1 cellular context compared by ENCODE assay signal in the genomic region with DNA sequence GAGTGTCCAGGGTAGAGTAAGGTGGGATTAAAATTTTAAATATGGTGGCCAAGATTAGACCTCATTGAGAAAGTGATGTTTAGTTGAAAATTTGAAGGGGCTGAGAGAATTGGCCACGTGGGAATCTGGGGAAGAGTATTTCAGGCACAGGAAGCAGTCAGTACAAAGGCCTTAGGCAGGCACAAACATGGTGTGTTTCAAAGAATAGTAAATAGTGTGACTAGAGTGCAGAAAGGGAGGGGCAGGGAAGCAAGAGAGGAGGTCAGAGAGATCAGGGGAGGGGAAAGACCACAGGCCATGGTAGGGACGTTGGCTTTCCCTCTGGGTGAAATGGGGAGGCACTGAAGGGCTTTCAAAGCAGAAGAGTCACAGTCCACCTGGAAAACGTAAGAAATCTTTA.
TF ChIP-seq lines count a peak whose summit lies in the region.

No MANE protein-coding gene starts in this region.

TF ChIP-seq in HepG2, 621 proteins besides CTCF, POLR2A, EP300 and RAD21 (continued from another document and continues in another):
- TF ChIP-seq, protein P1, sequence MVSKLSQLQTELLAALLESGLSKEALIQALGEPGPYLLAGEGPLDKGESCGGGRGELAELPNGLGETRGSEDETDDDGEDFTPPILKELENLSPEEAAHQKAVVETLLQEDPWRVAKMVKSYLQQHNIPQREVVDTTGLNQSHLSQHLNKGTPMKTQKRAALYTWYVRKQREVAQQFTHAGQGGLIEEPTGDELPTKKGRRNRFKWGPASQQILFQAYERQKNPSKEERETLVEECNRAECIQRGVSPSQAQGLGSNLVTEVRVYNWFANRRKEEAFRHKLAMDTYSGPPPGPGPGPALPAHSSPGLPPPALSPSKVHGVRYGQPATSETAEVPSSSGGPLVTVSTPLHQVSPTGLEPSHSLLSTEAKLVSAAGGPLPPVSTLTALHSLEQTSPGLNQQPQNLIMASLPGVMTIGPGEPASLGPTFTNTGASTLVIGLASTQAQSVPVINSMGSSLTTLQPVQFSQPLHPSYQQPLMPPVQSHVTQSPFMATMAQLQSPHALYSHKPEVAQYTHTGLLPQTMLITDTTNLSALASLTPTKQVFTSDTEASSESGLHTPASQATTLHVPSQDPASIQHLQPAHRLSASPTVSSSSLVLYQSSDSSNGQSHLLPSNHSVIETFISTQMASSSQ (IDR thresholded peaks at IDR 0.05; ENCODE audit: low read depth), result peak; percentile 43; the same call in 1 of the 2 replicates
- TF ChIP-seq, protein P1 (CRISPR knock-in tag; IDR thresholded peaks at IDR 0.05; ENCODE audit: borderline replicate concordance), result no peak; the same call in 1 of the 2 replicates
- peak; percentile 32; the same call in 1 of the 2 replicates for TF ChIP-seq PITX1 (CRISPR knock-in tag; IDR thresholded peaks at IDR 0.05)
- TF ChIP-seq ZNF644 (CRISPR knock-in tag; IDR thresholded peaks at IDR 0.05; ENCODE audit: low read depth), result 0 out of 2 replicates have a peak, but pooled peaks have one; percentile 37
- TF ChIP-seq, protein P2, sequence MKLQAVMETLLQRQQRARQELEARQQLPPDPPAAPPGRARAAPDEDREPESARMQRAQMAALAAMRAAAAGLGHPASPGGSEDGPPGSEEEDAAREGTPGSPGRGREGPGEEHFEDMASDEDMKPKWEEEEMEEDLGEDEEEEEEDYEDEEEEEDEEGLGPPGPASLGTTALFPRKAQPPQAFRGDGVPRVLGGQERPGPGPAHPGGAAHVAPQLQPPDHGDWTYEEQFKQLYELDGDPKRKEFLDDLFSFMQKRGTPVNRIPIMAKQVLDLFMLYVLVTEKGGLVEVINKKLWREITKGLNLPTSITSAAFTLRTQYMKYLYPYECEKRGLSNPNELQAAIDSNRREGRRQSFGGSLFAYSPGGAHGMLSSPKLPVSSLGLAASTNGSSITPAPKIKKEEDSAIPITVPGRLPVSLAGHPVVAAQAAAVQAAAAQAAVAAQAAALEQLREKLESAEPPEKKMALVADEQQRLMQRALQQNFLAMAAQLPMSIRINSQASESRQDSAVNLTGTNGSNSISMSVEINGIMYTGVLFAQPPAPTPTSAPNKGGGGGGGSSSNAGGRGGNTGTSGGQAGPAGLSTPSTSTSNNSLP (IDR thresholded peaks at IDR 0.05; ENCODE audit: low read depth, low read length), result no peak
- no peak for TF ChIP-seq HNF4G (IDR thresholded peaks at IDR 0.05; ENCODE audit: borderline replicate concordance, low read depth, low read length)
- TF ChIP-seq HNF4G (CRISPR knock-in tag; IDR thresholded peaks at IDR 0.05; ENCODE audit: borderline replicate concordance, low read depth), result no peak; the same call in 1 of the 2 replicates
- TF ChIP-seq BCL6 (CRISPR knock-in tag; IDR thresholded peaks at IDR 0.05), result peak; percentile 100
- TF ChIP-seq, protein P3, sequence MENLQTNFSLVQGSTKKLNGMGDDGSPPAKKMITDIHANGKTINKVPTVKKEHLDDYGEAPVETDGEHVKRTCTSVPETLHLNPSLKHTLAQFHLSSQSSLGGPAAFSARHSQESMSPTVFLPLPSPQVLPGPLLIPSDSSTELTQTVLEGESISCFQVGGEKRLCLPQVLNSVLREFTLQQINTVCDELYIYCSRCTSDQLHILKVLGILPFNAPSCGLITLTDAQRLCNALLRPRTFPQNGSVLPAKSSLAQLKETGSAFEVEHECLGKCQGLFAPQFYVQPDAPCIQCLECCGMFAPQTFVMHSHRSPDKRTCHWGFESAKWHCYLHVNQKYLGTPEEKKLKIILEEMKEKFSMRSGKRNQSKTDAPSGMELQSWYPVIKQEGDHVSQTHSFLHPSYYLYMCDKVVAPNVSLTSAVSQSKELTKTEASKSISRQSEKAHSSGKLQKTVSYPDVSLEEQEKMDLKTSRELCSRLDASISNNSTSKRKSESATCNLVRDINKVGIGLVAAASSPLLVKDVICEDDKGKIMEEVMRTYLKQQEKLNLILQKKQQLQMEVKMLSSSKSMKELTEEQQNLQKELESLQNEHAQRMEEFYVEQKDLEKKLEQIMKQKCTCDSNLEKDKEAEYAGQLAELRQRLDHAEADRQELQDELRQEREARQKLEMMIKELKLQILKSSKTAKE (CRISPR knock-in tag; IDR thresholded peaks at IDR 0.05; ENCODE audit: borderline replicate concordance), result peak; percentile 77; the same call in 1 of the 2 replicates
- TF ChIP-seq ZKSCAN8 (CRISPR knock-in tag; IDR thresholded peaks at IDR 0.05; ENCODE audit: borderline replicate concordance), result 0 out of 2 replicates have a peak, but pooled peaks have one; percentile 35
- no peak for TF ChIP-seq HOXA5 (CRISPR knock-in tag; IDR thresholded peaks at IDR 0.05)
- TF ChIP-seq, protein P4, sequence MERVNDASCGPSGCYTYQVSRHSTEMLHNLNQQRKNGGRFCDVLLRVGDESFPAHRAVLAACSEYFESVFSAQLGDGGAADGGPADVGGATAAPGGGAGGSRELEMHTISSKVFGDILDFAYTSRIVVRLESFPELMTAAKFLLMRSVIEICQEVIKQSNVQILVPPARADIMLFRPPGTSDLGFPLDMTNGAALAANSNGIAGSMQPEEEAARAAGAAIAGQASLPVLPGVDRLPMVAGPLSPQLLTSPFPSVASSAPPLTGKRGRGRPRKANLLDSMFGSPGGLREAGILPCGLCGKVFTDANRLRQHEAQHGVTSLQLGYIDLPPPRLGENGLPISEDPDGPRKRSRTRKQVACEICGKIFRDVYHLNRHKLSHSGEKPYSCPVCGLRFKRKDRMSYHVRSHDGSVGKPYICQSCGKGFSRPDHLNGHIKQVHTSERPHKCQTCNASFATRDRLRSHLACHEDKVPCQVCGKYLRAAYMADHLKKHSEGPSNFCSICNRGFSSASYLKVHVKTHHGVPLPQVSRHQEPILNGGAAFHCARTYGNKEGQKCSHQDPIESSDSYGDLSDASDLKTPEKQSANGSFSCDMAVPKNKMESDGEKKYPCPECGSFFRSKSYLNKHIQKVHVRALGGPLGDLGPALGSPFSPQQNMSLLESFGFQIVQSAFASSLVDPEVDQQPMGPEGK (CRISPR knock-in tag; IDR thresholded peaks at IDR 0.05), result peak; percentile 33; the same call in 1 of the 2 replicates
- TF ChIP-seq NFATC3 (CRISPR knock-in tag; IDR thresholded peaks at IDR 0.05), result no peak
- TF ChIP-seq CBX1 (IDR thresholded peaks at IDR 0.05; ENCODE audit: low read depth), result no peak
- TF ChIP-seq, protein P5, sequence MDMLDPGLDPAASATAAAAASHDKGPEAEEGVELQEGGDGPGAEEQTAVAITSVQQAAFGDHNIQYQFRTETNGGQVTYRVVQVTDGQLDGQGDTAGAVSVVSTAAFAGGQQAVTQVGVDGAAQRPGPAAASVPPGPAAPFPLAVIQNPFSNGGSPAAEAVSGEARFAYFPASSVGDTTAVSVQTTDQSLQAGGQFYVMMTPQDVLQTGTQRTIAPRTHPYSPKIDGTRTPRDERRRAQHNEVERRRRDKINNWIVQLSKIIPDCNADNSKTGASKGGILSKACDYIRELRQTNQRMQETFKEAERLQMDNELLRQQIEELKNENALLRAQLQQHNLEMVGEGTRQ (IDR thresholded peaks at IDR 0.05; ENCODE audit: low read depth, low read length), result no peak
- TF ChIP-seq, protein P5 (CRISPR knock-in tag; IDR thresholded peaks at IDR 0.05; ENCODE audit: borderline replicate concordance), result no peak
- TF ChIP-seq, protein P6, sequence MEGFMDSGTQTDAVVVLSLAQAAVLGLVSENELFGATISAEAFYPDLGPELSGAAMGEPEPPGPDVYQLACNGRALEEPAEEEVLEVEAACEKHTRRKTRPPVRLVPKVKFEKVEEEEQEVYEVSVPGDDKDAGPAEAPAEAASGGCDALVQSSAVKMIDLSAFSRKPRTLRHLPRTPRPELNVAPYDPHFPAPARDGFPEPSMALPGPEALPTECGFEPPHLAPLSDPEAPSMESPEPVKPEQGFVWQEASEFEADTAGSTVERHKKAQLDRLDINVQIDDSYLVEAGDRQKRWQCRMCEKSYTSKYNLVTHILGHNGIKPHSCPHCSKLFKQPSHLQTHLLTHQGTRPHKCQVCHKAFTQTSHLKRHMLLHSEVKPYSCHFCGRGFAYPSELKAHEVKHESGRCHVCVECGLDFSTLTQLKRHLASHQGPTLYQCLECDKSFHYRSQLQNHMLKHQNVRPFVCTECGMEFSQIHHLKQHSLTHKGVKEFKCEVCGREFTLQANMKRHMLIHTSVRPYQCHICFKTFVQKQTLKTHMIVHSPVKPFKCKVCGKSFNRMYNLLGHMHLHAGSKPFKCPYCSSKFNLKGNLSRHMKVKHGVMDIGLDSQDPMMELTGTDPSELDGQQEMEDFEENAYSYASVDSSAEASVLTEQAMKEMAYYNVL (CRISPR knock-in tag; IDR thresholded peaks at IDR 0.05; ENCODE audit: borderline replicate concordance), result 0 out of 2 replicates have a peak, but pooled peaks have one; percentile 51
- TF ChIP-seq MAFF (IDR thresholded peaks at IDR 0.05; ENCODE audit: low read depth, low read length), result peak; percentile 27; the same call in 1 of the 2 replicates
- TF ChIP-seq RARA (CRISPR knock-in tag; IDR thresholded peaks at IDR 0.05), result peak; percentile 94
- peak; percentile 68; the same call in 1 of the 2 replicates for TF ChIP-seq FOXK1 (CRISPR knock-in tag; IDR thresholded peaks at IDR 0.05; ENCODE audit: borderline replicate concordance, low read depth)
- TF ChIP-seq ZNF138 (CRISPR knock-in tag; IDR thresholded peaks at IDR 0.05; ENCODE audit: low read depth), result no peak
- no peak for TF ChIP-seq MBD4 (IDR thresholded peaks at IDR 0.05; ENCODE audit: borderline replicate concordance, low read length)
- peak; percentile 39; the same call in 1 of the 2 replicates for TF ChIP-seq SALL1 (CRISPR knock-in tag; IDR thresholded peaks at IDR 0.05)
- TF ChIP-seq ZNF331 (CRISPR knock-in tag; IDR thresholded peaks at IDR 0.05), result no peak
- TF ChIP-seq KAT8 (CRISPR knock-in tag; IDR thresholded peaks at IDR 0.05), result no peak
- TF ChIP-seq ZNF788 (CRISPR knock-in tag; IDR thresholded peaks at IDR 0.05; ENCODE audit: borderline replicate concordance), result no peak
- no peak for TF ChIP-seq AKAP8 (CRISPR knock-in tag; IDR thresholded peaks at IDR 0.05)
- TF ChIP-seq NR2F1 (CRISPR knock-in tag; IDR thresholded peaks at IDR 0.05), result peak; percentile 28 to 65; a peak in 3 of 4 replicates
- TF ChIP-seq, protein P7, sequence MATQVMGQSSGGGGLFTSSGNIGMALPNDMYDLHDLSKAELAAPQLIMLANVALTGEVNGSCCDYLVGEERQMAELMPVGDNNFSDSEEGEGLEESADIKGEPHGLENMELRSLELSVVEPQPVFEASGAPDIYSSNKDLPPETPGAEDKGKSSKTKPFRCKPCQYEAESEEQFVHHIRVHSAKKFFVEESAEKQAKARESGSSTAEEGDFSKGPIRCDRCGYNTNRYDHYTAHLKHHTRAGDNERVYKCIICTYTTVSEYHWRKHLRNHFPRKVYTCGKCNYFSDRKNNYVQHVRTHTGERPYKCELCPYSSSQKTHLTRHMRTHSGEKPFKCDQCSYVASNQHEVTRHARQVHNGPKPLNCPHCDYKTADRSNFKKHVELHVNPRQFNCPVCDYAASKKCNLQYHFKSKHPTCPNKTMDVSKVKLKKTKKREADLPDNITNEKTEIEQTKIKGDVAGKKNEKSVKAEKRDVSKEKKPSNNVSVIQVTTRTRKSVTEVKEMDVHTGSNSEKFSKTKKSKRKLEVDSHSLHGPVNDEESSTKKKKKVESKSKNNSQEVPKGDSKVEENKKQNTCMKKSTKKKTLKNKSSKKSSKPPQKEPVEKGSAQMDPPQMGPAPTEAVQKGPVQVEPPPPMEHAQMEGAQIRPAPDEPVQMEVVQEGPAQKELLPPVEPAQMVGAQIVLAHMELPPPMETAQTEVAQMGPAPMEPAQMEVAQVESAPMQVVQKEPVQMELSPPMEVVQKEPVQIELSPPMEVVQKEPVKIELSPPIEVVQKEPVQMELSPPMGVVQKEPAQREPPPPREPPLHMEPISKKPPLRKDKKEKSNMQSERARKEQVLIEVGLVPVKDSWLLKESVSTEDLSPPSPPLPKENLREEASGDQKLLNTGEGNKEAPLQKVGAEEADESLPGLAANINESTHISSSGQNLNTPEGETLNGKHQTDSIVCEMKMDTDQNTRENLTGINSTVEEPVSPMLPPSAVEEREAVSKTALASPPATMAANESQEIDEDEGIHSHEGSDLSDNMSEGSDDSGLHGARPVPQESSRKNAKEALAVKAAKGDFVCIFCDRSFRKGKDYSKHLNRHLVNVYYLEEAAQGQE (IDR thresholded peaks at IDR 0.05; ENCODE audit: borderline replicate concordance in 1 of 2, low read depth in 1 of 2, low read length in 2 of 2), result peak in 1 of 2 experiments; percentile 33; a peak in 1 of 4 replicates
- peak; percentile 61 for TF ChIP-seq SP5 (CRISPR knock-in tag; IDR thresholded peaks at IDR 0.05; ENCODE audit: borderline replicate concordance, low read depth)
- TF ChIP-seq ZNF430 (CRISPR knock-in tag; IDR thresholded peaks at IDR 0.05), result no peak
- peak; percentile 35; the same call in 1 of the 2 replicates for TF ChIP-seq NR2F6 (IDR thresholded peaks at IDR 0.05)
- peak; percentile 74 for TF ChIP-seq NR2F6 (CRISPR knock-in tag; IDR thresholded peaks at IDR 0.05)
- no peak for TF ChIP-seq MEIS2 (CRISPR knock-in tag; IDR thresholded peaks at IDR 0.05)
- TF ChIP-seq, protein P8, sequence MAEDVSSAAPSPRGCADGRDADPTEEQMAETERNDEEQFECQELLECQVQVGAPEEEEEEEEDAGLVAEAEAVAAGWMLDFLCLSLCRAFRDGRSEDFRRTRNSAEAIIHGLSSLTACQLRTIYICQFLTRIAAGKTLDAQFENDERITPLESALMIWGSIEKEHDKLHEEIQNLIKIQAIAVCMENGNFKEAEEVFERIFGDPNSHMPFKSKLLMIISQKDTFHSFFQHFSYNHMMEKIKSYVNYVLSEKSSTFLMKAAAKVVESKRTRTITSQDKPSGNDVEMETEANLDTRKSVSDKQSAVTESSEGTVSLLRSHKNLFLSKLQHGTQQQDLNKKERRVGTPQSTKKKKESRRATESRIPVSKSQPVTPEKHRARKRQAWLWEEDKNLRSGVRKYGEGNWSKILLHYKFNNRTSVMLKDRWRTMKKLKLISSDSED (CRISPR knock-in tag; IDR thresholded peaks at IDR 0.05), result no peak
- TF ChIP-seq SP1 (IDR thresholded peaks at IDR 0.05), result no peak
- no peak for TF ChIP-seq SP1 (CRISPR knock-in tag; IDR thresholded peaks at IDR 0.05)
- no peak for TF ChIP-seq ZSCAN20 (CRISPR knock-in tag; IDR thresholded peaks at IDR 0.05; ENCODE audit: borderline replicate concordance)
- TF ChIP-seq, protein P9, sequence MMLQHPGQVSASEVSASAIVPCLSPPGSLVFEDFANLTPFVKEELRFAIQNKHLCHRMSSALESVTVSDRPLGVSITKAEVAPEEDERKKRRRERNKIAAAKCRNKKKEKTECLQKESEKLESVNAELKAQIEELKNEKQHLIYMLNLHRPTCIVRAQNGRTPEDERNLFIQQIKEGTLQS (CRISPR knock-in tag; IDR thresholded peaks at IDR 0.05), result no peak
- no peak for TF ChIP-seq ZNF761 (CRISPR knock-in tag; conservative IDR thresholded peaks at IDR 0.05)
